6 cellular contexts compared by ENCODE assay signal in the genomic region with DNA sequence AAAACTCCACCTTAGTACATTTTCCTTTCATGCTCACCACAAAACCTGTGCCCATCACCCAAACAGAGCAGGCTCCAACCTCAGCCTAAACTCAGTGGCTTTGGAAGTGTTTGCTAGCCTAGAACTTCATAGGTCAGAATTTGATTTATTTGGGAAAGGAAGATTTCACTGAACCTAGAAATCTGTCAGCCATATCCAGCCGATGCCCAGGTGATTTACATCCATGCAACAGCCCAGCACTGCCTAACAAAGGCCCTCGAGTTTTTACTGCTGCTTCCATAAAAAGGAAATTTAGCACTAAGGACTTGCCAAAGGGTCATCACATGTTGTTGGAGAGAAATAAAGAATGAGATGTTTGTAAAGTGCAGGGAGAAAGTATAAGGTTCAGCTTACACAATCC.
"Had no signal": no experiment of that assay in that cellular context is flagged by ENCODE, and none has a peak within 500 bp of the region (broad histone marks: within the 10 kb centered on the region; RNA-seq: fewer than 3 reads in every experiment).

No MANE protein-coding gene starts in this region.

- H3K4me3 ChIP-seq: K562 had no signal

- H3K36me3 Mint-ChIP-seq: IgD-negative memory B cell had no signal

- H3K27me3 Mint-ChIP-seq: IgD-negative memory B cell had no signal

- H3K9me3 Mint-ChIP-seq: IgD-negative memory B cell had no signal

- H3K4me3 Mint-ChIP-seq: IgD-negative memory B cell had no signal

- H3K27ac ChIP-seq: HL-60 had no signal

- H3K27ac Mint-ChIP-seq: IgD-negative memory B cell had no signal

- DNase-seq: IMR-90, KBM-7, KG1 had no signal
